ENCODE assay signal across 1 cellular context in the genomic region with DNA sequence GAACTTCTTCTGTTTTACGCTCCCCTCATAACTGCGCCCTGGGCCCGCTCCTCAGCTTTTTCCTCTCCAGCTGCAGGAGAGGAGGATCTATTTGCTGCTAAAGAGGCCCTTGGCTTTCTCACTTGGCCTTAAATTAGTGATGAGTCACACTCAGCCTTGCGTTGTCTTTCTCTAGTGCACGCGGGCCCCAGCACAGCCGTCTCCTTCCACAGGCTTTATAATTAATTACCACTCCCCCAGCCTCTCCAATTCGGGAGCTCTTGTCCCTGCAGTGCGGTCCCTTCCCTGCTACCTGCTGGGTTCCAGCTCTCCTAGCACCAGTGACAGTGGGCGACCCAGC.
TF ChIP-seq lines count a peak whose summit lies in the region.

No MANE protein-coding gene starts in this region.

TF ChIP-seq in GM23338, 12 proteins besides CTCF, POLR2A, EP300 and RAD21 (continued from another document):
- TF ChIP-seq, protein P1, sequence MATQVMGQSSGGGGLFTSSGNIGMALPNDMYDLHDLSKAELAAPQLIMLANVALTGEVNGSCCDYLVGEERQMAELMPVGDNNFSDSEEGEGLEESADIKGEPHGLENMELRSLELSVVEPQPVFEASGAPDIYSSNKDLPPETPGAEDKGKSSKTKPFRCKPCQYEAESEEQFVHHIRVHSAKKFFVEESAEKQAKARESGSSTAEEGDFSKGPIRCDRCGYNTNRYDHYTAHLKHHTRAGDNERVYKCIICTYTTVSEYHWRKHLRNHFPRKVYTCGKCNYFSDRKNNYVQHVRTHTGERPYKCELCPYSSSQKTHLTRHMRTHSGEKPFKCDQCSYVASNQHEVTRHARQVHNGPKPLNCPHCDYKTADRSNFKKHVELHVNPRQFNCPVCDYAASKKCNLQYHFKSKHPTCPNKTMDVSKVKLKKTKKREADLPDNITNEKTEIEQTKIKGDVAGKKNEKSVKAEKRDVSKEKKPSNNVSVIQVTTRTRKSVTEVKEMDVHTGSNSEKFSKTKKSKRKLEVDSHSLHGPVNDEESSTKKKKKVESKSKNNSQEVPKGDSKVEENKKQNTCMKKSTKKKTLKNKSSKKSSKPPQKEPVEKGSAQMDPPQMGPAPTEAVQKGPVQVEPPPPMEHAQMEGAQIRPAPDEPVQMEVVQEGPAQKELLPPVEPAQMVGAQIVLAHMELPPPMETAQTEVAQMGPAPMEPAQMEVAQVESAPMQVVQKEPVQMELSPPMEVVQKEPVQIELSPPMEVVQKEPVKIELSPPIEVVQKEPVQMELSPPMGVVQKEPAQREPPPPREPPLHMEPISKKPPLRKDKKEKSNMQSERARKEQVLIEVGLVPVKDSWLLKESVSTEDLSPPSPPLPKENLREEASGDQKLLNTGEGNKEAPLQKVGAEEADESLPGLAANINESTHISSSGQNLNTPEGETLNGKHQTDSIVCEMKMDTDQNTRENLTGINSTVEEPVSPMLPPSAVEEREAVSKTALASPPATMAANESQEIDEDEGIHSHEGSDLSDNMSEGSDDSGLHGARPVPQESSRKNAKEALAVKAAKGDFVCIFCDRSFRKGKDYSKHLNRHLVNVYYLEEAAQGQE (IDR thresholded peaks at IDR 0.05; ENCODE audit: unreplicated experiment), result no peak
- TF ChIP-seq EZH2phosphoT487 (IDR thresholded peaks at IDR 0.05; ENCODE audit: unreplicated experiment) (no peak), NANOG (IDR thresholded peaks at IDR 0.05; ENCODE audit: borderline replicate concordance) (no peak)
- TF ChIP-seq, protein P2, sequence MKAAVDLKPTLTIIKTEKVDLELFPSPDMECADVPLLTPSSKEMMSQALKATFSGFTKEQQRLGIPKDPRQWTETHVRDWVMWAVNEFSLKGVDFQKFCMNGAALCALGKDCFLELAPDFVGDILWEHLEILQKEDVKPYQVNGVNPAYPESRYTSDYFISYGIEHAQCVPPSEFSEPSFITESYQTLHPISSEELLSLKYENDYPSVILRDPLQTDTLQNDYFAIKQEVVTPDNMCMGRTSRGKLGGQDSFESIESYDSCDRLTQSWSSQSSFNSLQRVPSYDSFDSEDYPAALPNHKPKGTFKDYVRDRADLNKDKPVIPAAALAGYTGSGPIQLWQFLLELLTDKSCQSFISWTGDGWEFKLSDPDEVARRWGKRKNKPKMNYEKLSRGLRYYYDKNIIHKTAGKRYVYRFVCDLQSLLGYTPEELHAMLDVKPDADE (IDR thresholded peaks at IDR 0.05), result no peak
- TF ChIP-seq, protein P3, sequence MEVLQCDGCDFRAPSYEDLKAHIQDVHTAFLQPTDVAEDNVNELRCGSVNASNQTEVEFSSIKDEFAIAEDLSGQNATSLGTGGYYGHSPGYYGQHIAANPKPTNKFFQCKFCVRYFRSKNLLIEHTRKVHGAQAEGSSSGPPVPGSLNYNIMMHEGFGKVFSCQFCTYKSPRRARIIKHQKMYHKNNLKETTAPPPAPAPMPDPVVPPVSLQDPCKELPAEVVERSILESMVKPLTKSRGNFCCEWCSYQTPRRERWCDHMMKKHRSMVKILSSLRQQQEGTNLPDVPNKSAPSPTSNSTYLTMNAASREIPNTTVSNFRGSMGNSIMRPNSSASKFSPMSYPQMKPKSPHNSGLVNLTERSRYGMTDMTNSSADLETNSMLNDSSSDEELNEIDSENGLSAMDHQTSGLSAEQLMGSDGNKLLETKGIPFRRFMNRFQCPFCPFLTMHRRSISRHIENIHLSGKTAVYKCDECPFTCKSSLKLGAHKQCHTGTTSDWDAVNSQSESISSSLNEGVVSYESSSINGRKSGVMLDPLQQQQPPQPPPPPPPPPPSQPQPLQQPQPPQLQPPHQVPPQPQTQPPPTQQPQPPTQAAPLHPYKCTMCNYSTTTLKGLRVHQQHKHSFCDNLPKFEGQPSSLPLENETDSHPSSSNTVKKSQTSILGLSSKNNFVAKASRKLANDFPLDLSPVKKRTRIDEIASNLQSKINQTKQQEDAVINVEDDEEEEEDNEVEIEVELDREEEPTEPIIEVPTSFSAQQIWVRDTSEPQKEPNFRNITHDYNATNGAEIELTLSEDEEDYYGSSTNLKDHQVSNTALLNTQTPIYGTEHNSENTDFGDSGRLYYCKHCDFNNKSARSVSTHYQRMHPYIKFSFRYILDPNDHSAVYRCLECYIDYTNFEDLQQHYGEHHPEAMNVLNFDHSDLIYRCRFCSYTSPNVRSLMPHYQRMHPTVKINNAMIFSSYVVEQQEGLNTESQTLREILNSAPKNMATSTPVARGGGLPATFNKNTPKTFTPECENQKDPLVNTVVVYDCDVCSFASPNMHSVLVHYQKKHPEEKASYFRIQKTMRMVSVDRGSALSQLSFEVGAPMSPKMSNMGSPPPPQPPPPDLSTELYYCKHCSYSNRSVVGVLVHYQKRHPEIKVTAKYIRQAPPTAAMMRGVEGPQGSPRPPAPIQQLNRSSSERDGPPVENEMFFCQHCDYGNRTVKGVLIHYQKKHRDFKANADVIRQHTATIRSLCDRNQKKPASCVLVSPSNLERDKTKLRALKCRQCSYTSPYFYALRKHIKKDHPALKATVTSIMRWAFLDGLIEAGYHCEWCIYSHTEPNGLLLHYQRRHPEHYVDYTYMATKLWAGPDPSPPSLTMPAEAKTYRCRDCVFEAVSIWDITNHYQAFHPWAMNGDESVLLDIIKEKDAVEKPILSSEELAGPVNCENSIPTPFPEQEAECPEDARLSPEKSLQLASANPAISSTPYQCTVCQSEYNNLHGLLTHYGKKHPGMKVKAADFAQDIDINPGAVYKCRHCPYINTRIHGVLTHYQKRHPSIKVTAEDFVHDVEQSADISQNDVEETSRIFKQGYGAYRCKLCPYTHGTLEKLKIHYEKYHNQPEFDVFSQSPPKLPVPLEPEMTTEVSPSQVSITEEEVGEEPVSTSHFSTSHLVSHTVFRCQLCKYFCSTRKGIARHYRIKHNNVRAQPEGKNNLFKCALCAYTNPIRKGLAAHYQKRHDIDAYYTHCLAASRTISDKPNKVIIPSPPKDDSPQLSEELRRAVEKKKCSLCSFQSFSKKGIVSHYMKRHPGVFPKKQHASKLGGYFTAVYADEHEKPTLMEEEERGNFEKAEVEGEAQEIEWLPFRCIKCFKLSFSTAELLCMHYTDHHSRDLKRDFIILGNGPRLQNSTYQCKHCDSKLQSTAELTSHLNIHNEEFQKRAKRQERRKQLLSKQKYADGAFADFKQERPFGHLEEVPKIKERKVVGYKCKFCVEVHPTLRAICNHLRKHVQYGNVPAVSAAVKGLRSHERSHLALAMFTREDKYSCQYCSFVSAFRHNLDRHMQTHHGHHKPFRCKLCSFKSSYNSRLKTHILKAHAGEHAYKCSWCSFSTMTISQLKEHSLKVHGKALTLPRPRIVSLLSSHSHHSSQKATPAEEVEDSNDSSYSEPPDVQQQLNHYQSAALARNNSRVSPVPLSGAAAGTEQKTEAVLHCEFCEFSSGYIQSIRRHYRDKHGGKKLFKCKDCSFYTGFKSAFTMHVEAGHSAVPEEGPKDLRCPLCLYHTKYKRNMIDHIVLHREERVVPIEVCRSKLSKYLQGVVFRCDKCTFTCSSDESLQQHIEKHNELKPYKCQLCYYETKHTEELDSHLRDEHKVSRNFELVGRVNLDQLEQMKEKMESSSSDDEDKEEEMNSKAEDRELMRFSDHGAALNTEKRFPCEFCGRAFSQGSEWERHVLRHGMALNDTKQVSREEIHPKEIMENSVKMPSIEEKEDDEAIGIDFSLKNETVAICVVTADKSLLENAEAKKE (CRISPR knock-in tag; IDR thresholded peaks at IDR 0.05), result no peak
